In the genomic region with DNA sequence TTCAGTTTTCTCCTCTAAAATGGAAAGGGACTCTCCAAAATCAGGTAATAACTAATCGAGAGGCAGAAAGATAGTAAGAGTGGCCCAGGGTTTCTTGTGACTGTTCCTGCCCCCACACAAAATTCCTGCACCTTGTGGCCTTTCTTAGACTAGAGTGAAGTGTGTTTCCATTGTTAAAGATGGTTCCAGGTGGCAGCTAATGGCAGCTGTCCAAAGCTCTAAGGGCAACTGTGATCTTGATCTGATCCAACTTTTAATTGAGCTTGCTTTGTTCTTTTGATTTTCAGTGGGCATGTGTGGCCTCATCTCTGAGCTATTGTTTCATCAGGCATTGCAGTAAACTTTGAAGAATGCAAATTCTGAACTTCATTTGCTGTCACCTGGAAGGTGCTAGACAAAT, we compare ENCODE assay signal across 26 cellular contexts. TPM values are rescaled to one million over a fixed set of nuclear protein-coding genes. Genes with fewer than 3 reads are reported as not detected.
A peak's percentile ranks its signal among the peaks of the same experiment; 100 is the strongest.
DNase-seq lines count a peak whose midpoint lies in the region; ATAC-seq and TF ChIP-seq lines count a peak whose summit lies in the region.
"Had no signal": no experiment of that assay in that cellular context is flagged by ENCODE, and none has a peak within 500 bp of the region (broad histone marks: within the 10 kb centered on the region; RNA-seq: fewer than 3 reads in every experiment).

No MANE protein-coding gene starts in this region.

- H3K9me3 Mint-ChIP-seq in activated naive CD8-positive, alpha-beta T cell (ENCODE audit: low read depth) = no peaks in the 10 kb centered on the region
- no peaks in the 10 kb centered on the region for H3K9me3 Mint-ChIP-seq in activated naive CD8-positive, alpha-beta T cell treated with anti-CD3 and anti-CD28 coated beads, Interleukin-2, amount 50 U/mL, for 24 hours
- H3K9me3 Mint-ChIP-seq in activated CD8-positive, alpha-beta memory T cell treated with anti-CD3 and anti-CD28 coated beads, Interleukin-2, amount 10 ng/mL, durations not matched to agents 7 days and 5 days (ENCODE audit: low read depth) = no peaks in the 10 kb centered on the region
- H3K9me3 Mint-ChIP-seq: central memory CD8-positive, alpha-beta T cell had no signal

- peaks cover 36% of the 10 kb centered on the region for H3K4me1 Mint-ChIP-seq in activated naive CD8-positive, alpha-beta T cell (ENCODE audit: low read depth)
- peaks cover 44% of the 10 kb centered on the region for H3K4me1 Mint-ChIP-seq in activated naive CD8-positive, alpha-beta T cell treated with anti-CD3 and anti-CD28 coated beads, Interleukin-2, amount 50 U/mL, for 24 hours
- peaks cover 35% of the 10 kb centered on the region for H3K4me1 Mint-ChIP-seq in activated CD8-positive, alpha-beta memory T cell treated with anti-CD3 and anti-CD28 coated beads, Interleukin-2, amount 10 ng/mL, durations not matched to agents 7 days and 5 days

- no peaks in the 10 kb centered on the region for H3K27me3 Mint-ChIP-seq in activated naive CD8-positive, alpha-beta T cell
- H3K27me3 Mint-ChIP-seq in activated naive CD8-positive, alpha-beta T cell treated with anti-CD3 and anti-CD28 coated beads, Interleukin-2, amount 50 U/mL, for 24 hours = no peaks in the 10 kb centered on the region
- no peaks in the 10 kb centered on the region for H3K27me3 Mint-ChIP-seq in activated CD8-positive, alpha-beta memory T cell treated with anti-CD3 and anti-CD28 coated beads, Interleukin-2, amount 10 ng/mL, durations not matched to agents 7 days and 5 days
- H3K27me3 Mint-ChIP-seq: central memory CD8-positive, alpha-beta T cell had no signal

- CTCF ChIA-PET in activated CD8-positive, alpha-beta memory T cell treated with anti-CD3 and anti-CD28 coated beads, Interleukin-2, amount 10 ng/mL, durations not matched to agents 7 days and 5 days (lab: Charles Lee) = no interaction called here

- ATAC-seq in activated naive CD8-positive, alpha-beta T cell treated with anti-CD3 and anti-CD28 coated beads, Interleukin-2, amount 50 U/mL, for 24 hours = no peak
- ATAC-seq in activated CD8-positive, alpha-beta memory T cell treated with anti-CD3 and anti-CD28 coated beads, Interleukin-2, amount 10 ng/mL, durations not matched to agents 7 days and 5 days = no peak

- H3K4me3 Mint-ChIP-seq in activated naive CD8-positive, alpha-beta T cell = no peak overlapping the region
- no peak overlapping the region for H3K4me3 Mint-ChIP-seq in activated naive CD8-positive, alpha-beta T cell treated with anti-CD3 and anti-CD28 coated beads, Interleukin-2, amount 50 U/mL, for 24 hours
- H3K4me3 Mint-ChIP-seq in activated CD8-positive, alpha-beta memory T cell treated with anti-CD3 and anti-CD28 coated beads, Interleukin-2, amount 10 ng/mL, durations not matched to agents 7 days and 5 days = no peak overlapping the region
- H3K4me3 Mint-ChIP-seq: central memory CD8-positive, alpha-beta T cell had no signal

- H3K36me3 Mint-ChIP-seq in activated naive CD8-positive, alpha-beta T cell = peaks cover 13% of the 10 kb centered on the region
- H3K36me3 Mint-ChIP-seq in activated naive CD8-positive, alpha-beta T cell treated with anti-CD3 and anti-CD28 coated beads, Interleukin-2, amount 50 U/mL, for 24 hours (ENCODE audit: low read depth) = peaks cover 7% of the 10 kb centered on the region
- peaks cover 20% of the 10 kb centered on the region for H3K36me3 Mint-ChIP-seq in activated CD8-positive, alpha-beta memory T cell treated with anti-CD3 and anti-CD28 coated beads, Interleukin-2, amount 10 ng/mL, durations not matched to agents 7 days and 5 days

- H3K27ac Mint-ChIP-seq in activated naive CD8-positive, alpha-beta T cell = peak overlapping the region; percentile 77
- no peak overlapping the region for H3K27ac Mint-ChIP-seq in activated naive CD8-positive, alpha-beta T cell treated with anti-CD3 and anti-CD28 coated beads, Interleukin-2, amount 50 U/mL, for 24 hours
- H3K27ac Mint-ChIP-seq in activated CD8-positive, alpha-beta memory T cell treated with anti-CD3 and anti-CD28 coated beads, Interleukin-2, amount 10 ng/mL, durations not matched to agents 7 days and 5 days = no peak overlapping the region
- H3K27ac Mint-ChIP-seq: progenitor cell of endocrine pancreas had no signal

- DNase-seq in activated naive CD8-positive, alpha-beta T cell treated with anti-CD3 and anti-CD28 coated beads, Interleukin-2, amount 50 U/mL, for 24 hours = no peak
- DNase-seq in mucosa of gallbladder (ENCODE audit: low spot score) = peak; percentile 43
- no peak for DNase-seq in activated CD8-positive, alpha-beta memory T cell treated with anti-CD3 and anti-CD28 coated beads, Interleukin-2, amount 10 ng/mL, durations not matched to agents 7 days and 5 days
- no peak for DNase-seq in activated gamma-delta T cell treated with Interleukin-2 at 50 U/mL for 16 hours
- DNase-seq in hepatic stellate cell (ENCODE audit: low spot score) = no peak
- DNase-seq: ACHN; activated CD4-positive, alpha-beta T cell treated with anti-CD3 and anti-CD28 coated beads, Interleukin-2, amount 50 U/mL, for 4 hours; BE2C; COR-L47; DMS79 treated with DMSO at 0.1 percent for 48 hours; HCEC 1CT; KG1; NCI-H1417 treated with DMSO at 0.1 percent for 48 hours; NCI-H2081; NCI-H748 treated with DMSO at 0.1 percent for 48 hours; Peyer's patch; SHP77 treated with DMSO at 0.1 percent for 48 hours; sigmoid colon; stimulated activated naive CD4-positive, alpha-beta T cell; SW 1271; T-helper 9 cell had no signal

- peak overlapping the region; percentile 97 for H3K27ac ChIP-seq in VCaP
- H3K27ac ChIP-seq: neutrophil, sigmoid colon had no signal

- no peak for TF ChIP-seq CTCF in VCaP (conservative IDR thresholded peaks at IDR 0.05)

RNA-seq across cellular contexts. Expression of gene ACSL5, which starts 19.4 kb away (rescaled TPM):
- total RNA-seq in mucosa of gallbladder = 34.1 TPM
- total RNA-seq in activated CD8-positive, alpha-beta memory T cell treated with anti-CD3 and anti-CD28 coated beads, Interleukin-2, amount 10 ng/mL, durations not matched to agents 7 days and 5 days = 10 to 100 TPM; 58.1 to 64.4 TPM

RNA-seq across cellular contexts. Expression of gene ZDHHC6, which starts 53.4 kb away (rescaled TPM):
- 34.2 TPM for total RNA-seq in mucosa of gallbladder
- total RNA-seq in activated CD8-positive, alpha-beta memory T cell treated with anti-CD3 and anti-CD28 coated beads, Interleukin-2, amount 10 ng/mL, durations not matched to agents 7 days and 5 days = 10 to 100 TPM; 44.2 to 48.1 TPM

RNA-seq across cellular contexts. Expression of gene VTI1A, which starts 53.7 kb away (rescaled TPM):
- 28.1 TPM for total RNA-seq in mucosa of gallbladder
- total RNA-seq in activated CD8-positive, alpha-beta memory T cell treated with anti-CD3 and anti-CD28 coated beads, Interleukin-2, amount 10 ng/mL, durations not matched to agents 7 days and 5 days = 10 to 100 TPM; 39.0 to 54.6 TPM
